In the genomic region with DNA sequence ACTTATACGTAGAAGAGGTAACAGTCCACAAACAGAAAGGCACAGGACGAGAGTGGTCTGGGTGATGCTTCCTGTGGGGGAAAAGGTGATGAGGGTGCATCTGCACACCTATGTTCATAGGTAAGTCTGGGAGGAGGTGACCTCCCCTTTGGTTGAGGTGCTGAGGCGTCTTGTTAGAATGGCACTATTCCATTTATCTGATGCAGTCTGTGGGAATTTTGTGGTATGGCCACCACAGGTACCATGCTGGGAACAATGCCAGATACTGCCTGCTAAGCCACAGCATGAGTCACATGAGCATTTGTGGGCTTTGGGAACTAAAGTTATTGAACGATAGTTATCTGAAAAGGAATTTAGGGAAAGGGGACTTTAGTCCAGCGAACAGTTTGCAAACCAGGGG, we compare ENCODE assay signal across 18 cellular contexts. TPM values are rescaled to one million over a fixed set of nuclear protein-coding genes. Genes with fewer than 3 reads are reported as not detected.
DNase-seq lines count a peak whose midpoint lies in the region; ATAC-seq and TF ChIP-seq lines count a peak whose summit lies in the region.
"Had no signal": no experiment of that assay in that cellular context is flagged by ENCODE, and none has a peak within 500 bp of the region (broad histone marks: within the 10 kb centered on the region; RNA-seq: fewer than 3 reads in every experiment).

No MANE protein-coding gene starts in this region.

- no peak overlapping the region for H3K27ac Mint-ChIP-seq in T-helper 2 cell treated with Interferon-gamma antibody and Interleukin-4, amounts not matched to agents 5 μg/mL and 100 μg/mL, for 36 hours
- H3K27ac Mint-ChIP-seq: activated naive CD8-positive, alpha-beta T cell treated with anti-CD3 and anti-CD28 coated beads, Interleukin-2, amount 50 U/mL, for 24 hours had no signal

- H2BK12ac ChIP-seq in mesenchymal stem cell (ENCODE audit: low read length in 2 of 2) = no peak overlapping the region

- no peak overlapping the region for H2AK5ac ChIP-seq in mesenchymal stem cell (ENCODE audit: low read length, severe bottlenecking)

- peak overlapping the region; percentile 73 for H4K91ac ChIP-seq in mesenchymal stem cell (ENCODE audit: low read length)

- H3K27me3 Mint-ChIP-seq in T-helper 2 cell treated with Interferon-gamma antibody and Interleukin-4, amounts not matched to agents 5 μg/mL and 100 μg/mL, for 36 hours (ENCODE audit: low read depth) = peaks cover 29% of the 10 kb centered on the region
- H3K27me3 Mint-ChIP-seq: activated naive CD8-positive, alpha-beta T cell treated with anti-CD3 and anti-CD28 coated beads, Interleukin-2, amount 50 U/mL, for 24 hours had no signal

- H3K4me1 ChIP-seq in mesenchymal stem cell (ENCODE audit: control insufficient read depth, insufficient read depth, low read depth, low read length) = peaks cover 4% of the 10 kb centered on the region
- H3K4me1 ChIP-seq: BE2C had no signal

- peaks cover 7% of the 10 kb centered on the region for H3K4me1 Mint-ChIP-seq in T-helper 2 cell treated with Interferon-gamma antibody and Interleukin-4, amounts not matched to agents 5 μg/mL and 100 μg/mL, for 36 hours (ENCODE audit: low read depth)
- H3K4me1 Mint-ChIP-seq: activated naive CD8-positive, alpha-beta T cell treated with anti-CD3 and anti-CD28 coated beads, Interleukin-2, amount 50 U/mL, for 24 hours had no signal

- H3K14ac ChIP-seq in mesenchymal stem cell (ENCODE audit: low read length in 2 of 2) = no peak overlapping the region

- H2BK15ac ChIP-seq in mesenchymal stem cell (ENCODE audit: low read depth, poor library complexity, severe bottlenecking) = no peak overlapping the region

- no peaks in the 10 kb centered on the region for H3K36me3 Mint-ChIP-seq in T-helper 2 cell treated with Interferon-gamma antibody and Interleukin-4, amounts not matched to agents 5 μg/mL and 100 μg/mL, for 36 hours (ENCODE audit: low read depth)

- H3K4me3 Mint-ChIP-seq in T-helper 2 cell treated with Interferon-gamma antibody and Interleukin-4, amounts not matched to agents 5 μg/mL and 100 μg/mL, for 36 hours = no peak overlapping the region
- H3K4me3 Mint-ChIP-seq: activated naive CD8-positive, alpha-beta T cell treated with anti-CD3 and anti-CD28 coated beads, Interleukin-2, amount 50 U/mL, for 24 hours had no signal

- no peak overlapping the region for H3K23ac ChIP-seq in mesenchymal stem cell (ENCODE audit: low read length in 2 of 2)

- peaks cover 11 to 27% of the 10 kb centered on the region in 2 experiments for H3K27me3 ChIP-seq in mesenchymal stem cell (ENCODE audit: control insufficient read depth in 1 of 2, insufficient read depth in 1 of 2, low read length in 2 of 2)
- H3K27me3 ChIP-seq: BE2C had no signal

- WGBS in mesenchymal stem cell = 88% methylated on average over 5 of the region's 5 CpGs

- no peaks in the 10 kb centered on the region for H3K9me3 ChIP-seq in mesenchymal stem cell (ENCODE audit: control insufficient read depth, low read length)
- H3K9me3 ChIP-seq: BE2C had no signal

- H3K79me1 ChIP-seq in mesenchymal stem cell (replicated peaks; ENCODE audit: low read length, poor library complexity, severe bottlenecking) = no peaks in the 10 kb centered on the region

- no peak overlapping the region for H2AFZ ChIP-seq in mesenchymal stem cell (ENCODE audit: low read depth, low read length)

- ATAC-seq in HG02798 (IDR thresholded peaks at IDR 0.05; ENCODE audit: poor library complexity, unreplicated experiment) (no peak), GM21723 (IDR thresholded peaks at IDR 0.05; ENCODE audit: unreplicated experiment) (no peak)
- ATAC-seq: activated naive CD8-positive, alpha-beta T cell treated with anti-CD3 and anti-CD28 coated beads, Interleukin-2, amount 50 U/mL, for 24 hours had no signal

- TF ChIP-seq CTCF in astrocyte of the cerebellum (IDR thresholded peaks at IDR 0.05; ENCODE audit: low read depth, low read length, missing control alignments) = no peak

- H3K18ac ChIP-seq in mesenchymal stem cell (ENCODE audit: low read depth in 1 of 2, low read length in 2 of 2) = no peak overlapping the region

- H3K9me3 Mint-ChIP-seq in T-helper 2 cell treated with Interferon-gamma antibody and Interleukin-4, amounts not matched to agents 5 μg/mL and 100 μg/mL, for 36 hours = no peaks in the 10 kb centered on the region
- H3K9me3 Mint-ChIP-seq: activated naive CD8-positive, alpha-beta T cell treated with anti-CD3 and anti-CD28 coated beads, Interleukin-2, amount 50 U/mL, for 24 hours had no signal

- H3K4me2 ChIP-seq in mesenchymal stem cell (ENCODE audit: low read length, poor library complexity, severe bottlenecking) = no peak overlapping the region

- no peak overlapping the region for H2BK5ac ChIP-seq in mesenchymal stem cell (ENCODE audit: low read depth, low read length, poor library complexity, severe bottlenecking)

- no peak overlapping the region for H3K4me3 ChIP-seq in astrocyte of the cerebellum (ENCODE audit: low read depth, low read length)
- no peak overlapping the region for H3K4me3 ChIP-seq in mesenchymal stem cell (ENCODE audit: insufficient read depth in 1 of 2, low read depth in 1 of 2, low read length in 2 of 2)
- H3K4me3 ChIP-seq: coronary artery had no signal

- in situ Hi-C loops in KBM-7 (cut with MboI; ENCODE audit: low pct_unique_long_range_greater_than_20kb, low sequenced_read_pairs) = loop anchor here (25.0 kb wide), 1 partner anchor 327 kb away; no protein-coding TSS in a partner anchor
- in situ Hi-C loops in astrocyte of the cerebellum (cut with HindIII; ENCODE audit: low sequenced_read_pairs) = loop anchor here (25.0 kb wide), 1 partner anchor 202 kb away; no protein-coding TSS in a partner anchor

- no peak overlapping the region for H3K4ac ChIP-seq in mesenchymal stem cell (ENCODE audit: low read depth in 1 of 2, low read length in 2 of 2)

- H3K9ac ChIP-seq in mesenchymal stem cell (ENCODE audit: low read length) = no peak overlapping the region

- H3K27ac ChIP-seq in mesenchymal stem cell (ENCODE audit: low read length, poor library complexity, severe bottlenecking) = no peak overlapping the region
- H3K27ac ChIP-seq: coronary artery, epithelial cell of prostate had no signal

- no peak overlapping the region for H4K8ac ChIP-seq in mesenchymal stem cell (ENCODE audit: low read length)

- no peak overlapping the region for H2BK120ac ChIP-seq in mesenchymal stem cell (ENCODE audit: low read depth, low read length)

- H3K36me3 ChIP-seq in mesenchymal stem cell (ENCODE audit: control insufficient read depth in 1 of 2, insufficient read depth in 2 of 2, low read depth in 1 of 2, low read length in 2 of 2) = no peaks in the 10 kb centered on the region
- H3K36me3 ChIP-seq: BE2C had no signal

- DNase-seq in EH (ENCODE audit: low read depth) (peak; percentile 49), KBM-7 (peak; percentile 34), astrocyte of the cerebellum (ENCODE audit: low read depth) (peak; percentile 76), mesenchymal stem cell (peak; percentile 17), NCI-H345 (lab: John Stamatoyannopoulos, UW) (no peak)
- no peak for DNase-seq in T-helper 2 cell treated with Interferon-gamma antibody and Interleukin-4, amounts not matched to agents 5 μg/mL and 100 μg/mL, for 36 hours (ENCODE audit: low spot score)
- DNase-seq: activated CD4-positive, CD25-positive, alpha-beta regulatory T cell treated with anti-CD3 and anti-CD28 coated beads, Interleukin-2, amount 50 U/mL, for 72 hours; activated naive CD8-positive, alpha-beta T cell treated with anti-CD3 and anti-CD28 coated beads, Interleukin-2, amount 50 U/mL, for 24 hours; BE2C; kidney glomerular epithelial cell; NCI-H1105; NCI-H2171; posterior cingulate gyrus; stimulated activated CD4-positive, alpha-beta T cell treated with anti-CD3 and anti-CD28 coated beads, Interleukin-15, amount 100 ng/mL, for 24 hours had no signal

RNA-seq across cellular contexts. Expression of a gene that starts 27.9 kb away (rescaled TPM):
- not detected for polyA plus RNA-seq in mesenchymal stem cell (2013, experiment 1 of 2)
- not detected for polyA plus RNA-seq in mesenchymal stem cell (2013, experiment 2 of 2)

RNA-seq across cellular contexts. Expression of a gene that starts 38.9 kb away (rescaled TPM):
- 0.10 TPM for polyA plus RNA-seq in mesenchymal stem cell (2013, experiment 1 of 2)
- not detected for polyA plus RNA-seq in mesenchymal stem cell (2013, experiment 2 of 2)

Comparison
In these comparisons a context has a peak if more than half of its experiments do, and no peak if none do; other contexts are left out.
1. DNase-seq: peak in EH (single experiment), KBM-7 (single experiment), astrocyte of the cerebellum (single experiment) and mesenchymal stem cell (single experiment); none in NCI-H345 (single experiment) and T-helper 2 cell treated with Interferon-gamma antibody and Interleukin-4, amounts not matched to agents 5 μg/mL and 100 μg/mL, for 36 hours (single experiment).